In genomic region chr12:95231190-95231589, GRCh38 we compare ENCODE assay signal across 17 cellular contexts. TPM values are rescaled to one million over a fixed set of nuclear protein-coding genes. Genes with fewer than 3 reads are reported as not detected.
DNase-seq lines count a peak whose midpoint lies in the region; ATAC-seq, FAIRE-seq and TF ChIP-seq lines count a peak whose summit lies in the region.
"Had no signal": no experiment of that assay in that cellular context is flagged by ENCODE, and none has a peak within 500 bp of the region (broad histone marks: within the 10 kb centered on the region; RNA-seq: fewer than 3 reads in every experiment).

No MANE protein-coding gene starts in this region.

- no peak for ATAC-seq in heart left ventricle
- no peak for ATAC-seq in GM19395 (IDR thresholded peaks at IDR 0.05; ENCODE audit: unreplicated experiment)
- no peak for ATAC-seq in activated CD8-positive, alpha-beta T cell treated with anti-CD3 and anti-CD28 coated beads, Interleukin-2, amount 10 ng/mL, durations not matched to agents 7 days and 5 days
- ATAC-seq: activated T-cell treated with anti-CD3 and anti-CD28 coated beads, Interleukin-2, amount 50 U/mL, for 72 hours had no signal

- H3K27ac Mint-ChIP-seq in astrocyte (ENCODE audit: unreplicated experiment): peak overlapping the region; percentile 60
- H3K27ac Mint-ChIP-seq in glutamatergic neuron (ENCODE audit: unreplicated experiment): peak overlapping the region; percentile 13
- H3K27ac Mint-ChIP-seq in activated CD8-positive, alpha-beta T cell treated with anti-CD3 and anti-CD28 coated beads, Interleukin-2, amount 10 ng/mL, durations not matched to agents 7 days and 5 days: no peak overlapping the region
- H3K27ac Mint-ChIP-seq: activated T-cell treated with anti-CD3 and anti-CD28 coated beads, Interleukin-2, amount 50 U/mL, for 72 hours; B cell; stimulated activated naive CD8-positive, alpha-beta T cell treated with anti-CD3 and anti-CD28 coated beads, Interleukin-15, Interleukin-2, amounts not matched to agents 100 ng/mL and 50 ng/mL, for 24 hours had no signal

- no peak overlapping the region for H3K4me3 ChIP-seq in astrocyte (ENCODE audit: insufficient read depth, low read depth, low read length)
- H3K4me3 ChIP-seq in heart left ventricle: no peak overlapping the region
- no peak overlapping the region for H3K4me3 ChIP-seq in coronary artery
- H3K4me3 ChIP-seq: cardiac muscle cell had no signal

- H2AFZ ChIP-seq in astrocyte (ENCODE audit: low read depth, low read length): no peak overlapping the region

- whole genome bisulfite sequencing in heart left ventricle, 4 donors: 63 to 73% (median 66%) methylated on average over 2 of the region's 2 CpGs

- H3K4me2 ChIP-seq in astrocyte (ENCODE audit: low read length): no peak overlapping the region

- H3K27me3 Mint-ChIP-seq in astrocyte (ENCODE audit: low read depth, unreplicated experiment): no peaks in the 10 kb centered on the region
- peaks cover under 1% of the 10 kb centered on the region for H3K27me3 Mint-ChIP-seq in glutamatergic neuron (ENCODE audit: unreplicated experiment)
- no peaks in the 10 kb centered on the region for H3K27me3 Mint-ChIP-seq in activated CD8-positive, alpha-beta T cell treated with anti-CD3 and anti-CD28 coated beads, Interleukin-2, amount 10 ng/mL, durations not matched to agents 7 days and 5 days (ENCODE audit: low read depth)
- H3K27me3 Mint-ChIP-seq: B cell; stimulated activated naive CD8-positive, alpha-beta T cell treated with anti-CD3 and anti-CD28 coated beads, Interleukin-15, Interleukin-2, amounts not matched to agents 100 ng/mL and 50 ng/mL, for 24 hours had no signal

- POLR2A ChIA-PET in activated CD8-positive, alpha-beta T cell treated with anti-CD3 and anti-CD28 coated beads, Interleukin-2, amount 10 ng/mL, durations not matched to agents 7 days and 5 days (lab: Charles Lee): interaction anchor here (1.2 kb wide), 1 partner anchor 640 kb away, joined by 3 read pairs; no protein-coding TSS in a partner anchor

- in situ Hi-C loops in ACHN (cut with HindIII; ENCODE audit: low pct_ligation_motif_present, low pct_unique_long_range_greater_than_20kb, low sequenced_read_pairs): no loop called here

- H3K36me3 ChIP-seq in astrocyte (ENCODE audit: insufficient read depth, low read length) (no peaks in the 10 kb centered on the region), heart left ventricle (peaks cover 0 to 4% (median 0%) of the 10 kb centered on the region in 9 donors)

- TF ChIP-seq CTCF in astrocyte (IDR thresholded peaks at IDR 0.05; ENCODE audit: insufficient read depth, low read depth, low read length) (no peak), glutamatergic neuron (IDR thresholded peaks at IDR 0.05; ENCODE audit: partially characterized antibody, unreplicated experiment) (no peak), heart left ventricle (IDR thresholded peaks at IDR 0.05) (no peak), coronary artery (IDR thresholded peaks at IDR 0.05) (no peak)

- H3K9me3 ChIP-seq in astrocyte (ENCODE audit: insufficient read depth, low read depth, low read length): no peaks in the 10 kb centered on the region
- no peaks in the 10 kb centered on the region for H3K9me3 ChIP-seq in heart left ventricle

- FAIRE-seq in astrocyte (lab: Jason Lieb, UNC): no peak

- H3K4me3 Mint-ChIP-seq in astrocyte (ENCODE audit: unreplicated experiment): peak overlapping the region; percentile 40
- H3K4me3 Mint-ChIP-seq in glutamatergic neuron (ENCODE audit: unreplicated experiment): peak overlapping the region; percentile 43
- no peak overlapping the region for H3K4me3 Mint-ChIP-seq in activated CD8-positive, alpha-beta T cell treated with anti-CD3 and anti-CD28 coated beads, Interleukin-2, amount 10 ng/mL, durations not matched to agents 7 days and 5 days
- H3K4me3 Mint-ChIP-seq: activated T-cell treated with anti-CD3 and anti-CD28 coated beads, Interleukin-2, amount 50 U/mL, for 72 hours; B cell; stimulated activated naive CD8-positive, alpha-beta T cell treated with anti-CD3 and anti-CD28 coated beads, Interleukin-15, Interleukin-2, amounts not matched to agents 100 ng/mL and 50 ng/mL, for 24 hours had no signal

- H3K9me3 Mint-ChIP-seq in astrocyte (ENCODE audit: unreplicated experiment) (no peaks in the 10 kb centered on the region), glutamatergic neuron (ENCODE audit: unreplicated experiment) (peaks cover under 1% of the 10 kb centered on the region)
- H3K9me3 Mint-ChIP-seq in activated CD8-positive, alpha-beta T cell treated with anti-CD3 and anti-CD28 coated beads, Interleukin-2, amount 10 ng/mL, durations not matched to agents 7 days and 5 days (ENCODE audit: insufficient read depth): no peaks in the 10 kb centered on the region
- H3K9me3 Mint-ChIP-seq: activated T-cell treated with anti-CD3 and anti-CD28 coated beads, Interleukin-2, amount 50 U/mL, for 72 hours; stimulated activated naive CD8-positive, alpha-beta T cell treated with anti-CD3 and anti-CD28 coated beads, Interleukin-15, Interleukin-2, amounts not matched to agents 100 ng/mL and 50 ng/mL, for 24 hours had no signal

- no peak overlapping the region for H3K9ac ChIP-seq in astrocyte (ENCODE audit: low read length)

- peaks cover 2% of the 10 kb centered on the region for H3K36me3 Mint-ChIP-seq in astrocyte (ENCODE audit: low read depth, unreplicated experiment)
- no peaks in the 10 kb centered on the region for H3K36me3 Mint-ChIP-seq in glutamatergic neuron (ENCODE audit: unreplicated experiment)
- peaks cover 9% of the 10 kb centered on the region for H3K36me3 Mint-ChIP-seq in activated CD8-positive, alpha-beta T cell treated with anti-CD3 and anti-CD28 coated beads, Interleukin-2, amount 10 ng/mL, durations not matched to agents 7 days and 5 days (ENCODE audit: low read depth)

- H4K20me1 ChIP-seq in astrocyte (ENCODE audit: insufficient read depth, low read length): peaks cover 31% of the 10 kb centered on the region

- peaks cover 76% of the 10 kb centered on the region for H3K79me2 ChIP-seq in astrocyte (ENCODE audit: insufficient read depth, low read length)

- peak overlapping the region; percentile 1 for H3K27ac ChIP-seq in astrocyte (ENCODE audit: low read depth, low read length)
- peak overlapping the region in 1 of 12 donors; percentile 5 for H3K27ac ChIP-seq in heart left ventricle
- H3K27ac ChIP-seq in coronary artery: peak overlapping the region in 1 of 2 donors; percentile 0
- H3K27ac ChIP-seq: cardiac muscle cell had no signal

- no peak for TF ChIP-seq POLR2A in heart left ventricle (IDR thresholded peaks at IDR 0.05)

- intact Hi-C loops in heart left ventricle (cut with DNase I): no loop called here

- peak; percentile 38 for DNase-seq in ACHN
- DNase-seq in LoVo (ENCODE audit: low spot score): peak; percentile 27
- peak; percentile 54 for DNase-seq in astrocyte (ENCODE audit: low read depth)
- no peak for DNase-seq in glutamatergic neuron
- no peak for DNase-seq in heart left ventricle
- DNase-seq in coronary artery (ENCODE audit: low spot score): no peak
- DNase-seq in activated CD8-positive, alpha-beta T cell treated with anti-CD3 and anti-CD28 coated beads, Interleukin-2, amount 10 ng/mL, durations not matched to agents 7 days and 5 days: no peak
- DNase-seq: activated CD4-positive, CD25-positive, alpha-beta regulatory T cell treated with anti-CD3 and anti-CD28 coated beads, Interleukin-2, amount 50 U/mL, for 72 hours; activated T-cell treated with anti-CD3 and anti-CD28 coated beads, Interleukin-2, amount 50 U/mL, for 72 hours; GDM1; NCI-H187 treated with DMSO at 0.1 percent for 48 hours; retina; stimulated activated CD4-positive, alpha-beta T cell treated with anti-CD3 and anti-CD28 coated beads, Interleukin-4, amount 100 ng/mL, for 4 hours had no signal

- CTCF ChIA-PET in activated CD8-positive, alpha-beta T cell treated with anti-CD3 and anti-CD28 coated beads, Interleukin-2, amount 10 ng/mL, durations not matched to agents 7 days and 5 days (lab: Charles Lee): no interaction called here

- H3K4me1 Mint-ChIP-seq in astrocyte (ENCODE audit: low read depth, unreplicated experiment) (peaks cover 6% of the 10 kb centered on the region), glutamatergic neuron (ENCODE audit: low read depth, unreplicated experiment) (peaks cover 7% of the 10 kb centered on the region)
- peaks cover 2% of the 10 kb centered on the region for H3K4me1 Mint-ChIP-seq in activated CD8-positive, alpha-beta T cell treated with anti-CD3 and anti-CD28 coated beads, Interleukin-2, amount 10 ng/mL, durations not matched to agents 7 days and 5 days (ENCODE audit: low read depth)

- no peaks in the 10 kb centered on the region for H3K4me1 ChIP-seq in astrocyte (ENCODE audit: insufficient read depth, low read length)
- peaks cover 0 to 55% (median 24%) of the 10 kb centered on the region in 12 donors for H3K4me1 ChIP-seq in heart left ventricle

- H3K27me3 ChIP-seq in astrocyte (ENCODE audit: insufficient read depth, low read length) (no peaks in the 10 kb centered on the region), heart left ventricle (no peaks in the 10 kb centered on the region)
- H3K27me3 ChIP-seq: cardiac muscle cell had no signal

RNA-seq across cellular contexts. Expression of gene VEZT, which starts 13.6 kb away (rescaled TPM):
- total RNA-seq in astrocyte: 106 and 107 TPM in 2 replicates
- total RNA-seq in glutamatergic neuron (ENCODE audit: unreplicated experiment): 148 TPM
- total RNA-seq in heart left ventricle: 10 to 100 TPM; 53.6 to 89.9 (median 66.2) TPM
- polyA plus RNA-seq in heart left ventricle: 10 to 100 TPM; 14.6 to 36.2 TPM
- total RNA-seq in activated CD8-positive, alpha-beta T cell treated with anti-CD3 and anti-CD28 coated beads, Interleukin-2, amount 10 ng/mL, durations not matched to agents 7 days and 5 days: 10 to 100 TPM; 29.0 to 31.0 TPM

RNA-seq across cellular contexts. Expression of gene FGD6, which starts 13.9 kb away (rescaled TPM):
- 25.3 and 26.5 TPM in 2 replicates for total RNA-seq in astrocyte
- 42.1 TPM for total RNA-seq in glutamatergic neuron (ENCODE audit: unreplicated experiment)
- 10 to 100 TPM; 11.9 to 29.1 (median 19.5) TPM for total RNA-seq in heart left ventricle
- polyA plus RNA-seq in heart left ventricle: 1 to 10 TPM; 2.8 to 2.9 TPM
- under 1 TPM; 0.50 to 0.70 TPM for total RNA-seq in activated CD8-positive, alpha-beta T cell treated with anti-CD3 and anti-CD28 coated beads, Interleukin-2, amount 10 ng/mL, durations not matched to agents 7 days and 5 days

Comparison
In these comparisons a context has a peak if more than half of its experiments do, and no peak if none do; other contexts are left out.
1. DNase-seq: peak in ACHN (single experiment), LoVo (single experiment) and astrocyte (single experiment); none in glutamatergic neuron (single experiment), heart left ventricle (0 of 5), coronary artery (single experiment) and activated CD8-positive, alpha-beta T cell treated with anti-CD3 and anti-CD28 coated beads, Interleukin-2, amount 10 ng/mL, durations not matched to agents 7 days and 5 days (single experiment).
2. RNA of gene FGD6, which starts 13.9 kb away (total RNA-seq): 42.1 TPM in glutamatergic neuron (single experiment), 25.3 to 26.5 TPM in astrocyte and 11.9 to 29.1 TPM in heart left ventricle; 0.50 to 0.70 TPM in activated CD8-positive, alpha-beta T cell treated with anti-CD3 and anti-CD28 coated beads, Interleukin-2, amount 10 ng/mL, durations not matched to agents 7 days and 5 days; every median in the first group is over 4 times any median in the second.